Comparison of ENCODE assay signal across 27 cellular contexts in genomic region chr4:149841686-149842085, GRCh38. TPM values are rescaled to one million over a fixed set of nuclear protein-coding genes. Genes with fewer than 3 reads are reported as not detected.
"Had no signal": no experiment of that assay in that cellular context is flagged by ENCODE, and none has a peak within 500 bp of the region (broad histone marks: within the 10 kb centered on the region; RNA-seq: fewer than 3 reads in every experiment).

No MANE protein-coding gene starts in this region.

- H3K4me1 Mint-ChIP-seq: immature natural killer cell; neural crest cell; stimulated activated effector memory CD8-positive, alpha-beta T cell treated with anti-CD3 and anti-CD28 coated beads, Interleukin-12 subunit alpha, Interleukin-12 subunit beta, amount 100 ng/mL, for 72 hours had no signal

- DNase-seq: effector memory CD4-positive, alpha-beta T cell; gastrocnemius medialis; heart right ventricle; hypothalamus; immature natural killer cell; kidney; left colon; left ventricle myocardium superior; mesenchymal stem cell; naive thymus-derived CD8-positive, alpha-beta T cell; sigmoid colon; small intestine; stimulated activated CD4-positive, alpha-beta T cell treated with anti-CD3 and anti-CD28 coated beads, Interleukin-12 subunit alpha, Interleukin-12 subunit beta, amount 100 ng/mL, for 4 hours; stimulated activated CD8-positive, alpha-beta memory T cell treated with anti-CD3 and anti-CD28 coated beads, Interleukin-4, amount 100 ng/mL, for 48 hours; stimulated activated naive CD8-positive, alpha-beta T cell treated with anti-CD3 and anti-CD28 coated beads, Interleukin-15, Interleukin-2, amounts not matched to agents 100 U/mL and 50 U/mL, for 24 hours; thyroid gland; uterus had no signal

- H3K27ac Mint-ChIP-seq: immature natural killer cell; naive thymus-derived CD8-positive, alpha-beta T cell; stimulated activated effector memory CD8-positive, alpha-beta T cell treated with anti-CD3 and anti-CD28 coated beads, Interleukin-12 subunit alpha, Interleukin-12 subunit beta, amount 100 ng/mL, for 72 hours; type B pancreatic cell had no signal

- H3K9me3 Mint-ChIP-seq: neural crest cell; stimulated activated effector memory CD8-positive, alpha-beta T cell treated with anti-CD3 and anti-CD28 coated beads, Interleukin-12 subunit alpha, Interleukin-12 subunit beta, amount 100 ng/mL, for 72 hours; type B pancreatic cell had no signal

- H3K36me3 Mint-ChIP-seq: immature natural killer cell; naive thymus-derived CD8-positive, alpha-beta T cell; stimulated activated effector memory CD8-positive, alpha-beta T cell treated with anti-CD3 and anti-CD28 coated beads, Interleukin-12 subunit alpha, Interleukin-12 subunit beta, amount 100 ng/mL, for 72 hours; type B pancreatic cell had no signal

- ATAC-seq: gastrocnemius medialis; heart right ventricle; left colon; left ventricle myocardium superior; naive thymus-derived CD8-positive, alpha-beta T cell; stimulated activated effector memory CD8-positive, alpha-beta T cell treated with anti-CD3 and anti-CD28 coated beads, Interleukin-12 subunit alpha, Interleukin-12 subunit beta, amount 100 ng/mL, for 72 hours; stimulated activated naive CD8-positive, alpha-beta T cell treated with anti-CD3 and anti-CD28 coated beads, Interleukin-15, Interleukin-2, amounts not matched to agents 100 U/mL and 50 U/mL, for 24 hours had no signal

- H3K27me3 Mint-ChIP-seq: type B pancreatic cell had no signal

- H3K4me3 Mint-ChIP-seq: immature natural killer cell; naive thymus-derived CD8-positive, alpha-beta T cell; neural crest cell; stimulated activated effector memory CD8-positive, alpha-beta T cell treated with anti-CD3 and anti-CD28 coated beads, Interleukin-12 subunit alpha, Interleukin-12 subunit beta, amount 100 ng/mL, for 72 hours; type B pancreatic cell had no signal

RNA-seq across cellular contexts. Expression of gene IQCM, which starts 26.0 kb away (rescaled TPM):
- total RNA-seq: esophagus muscularis mucosa; fibroblast of villous mesenchyme; heart right ventricle; kidney; left ventricle myocardium superior; lung; naive thymus-derived CD8-positive, alpha-beta T cell; neural crest cell; osteocyte; posterior vena cava; right atrium auricular region; sigmoid colon; suprapubic skin; thyroid gland had no signal
